Comparison of ENCODE assay signal across 8 cellular contexts in genomic region chr12:124906606-124907261, GRCh38. TPM values are rescaled to one million over a fixed set of nuclear protein-coding genes. Genes with fewer than 3 reads are reported as not detected.
A peak's percentile ranks its signal among the peaks of the same experiment; 100 is the strongest.
DNase-seq lines count a peak whose midpoint lies in the region; ATAC-seq and TF ChIP-seq lines count a peak whose summit lies in the region.

No MANE protein-coding gene starts in this region.

- CTCF ChIA-PET in A673 (lab: Charles Lee), result interaction anchor here (0.5 to 1.4 kb wide), 9 partner anchors 10 to 1628 kb away, joined by 3 to 25 read pairs (median 3); no protein-coding TSS in a partner anchor

- H3K9me3 ChIP-seq in A673 (ENCODE audit: low read depth, low read length, poor library complexity, severe bottlenecking), result no peaks in the 10 kb centered on the region

- no peak overlapping the region for H3K9ac ChIP-seq in mesendoderm (ENCODE audit: low read length)

- H3K4me2 ChIP-seq in mesendoderm (ENCODE audit: low read length), result no peak overlapping the region

- H3K4me3 ChIP-seq in A673 (ENCODE audit: low read depth, low read length, poor library complexity, severe bottlenecking) (no peak overlapping the region), dorsolateral prefrontal cortex (peak overlapping the region in 1 of 59 donors; percentile 15), mesendoderm (ENCODE audit: low read length) (no peak overlapping the region)

- no peak overlapping the region for H4K8ac ChIP-seq in mesendoderm (ENCODE audit: low read depth, low read length)

- H3K79me1 ChIP-seq in mesendoderm (ENCODE audit: low read length), result peaks cover 6% of the 10 kb centered on the region

- BruUV-seq in A673 (replicated peaks; lab: Mats Ljungman, UMichigan), result no TSS peak

- H2BK15ac ChIP-seq in mesendoderm (replicated peaks; ENCODE audit: low read depth), result no peak overlapping the region

- H2BK120ac ChIP-seq in mesendoderm (ENCODE audit: low read depth, low read length), result peak overlapping the region; percentile 82

- H4K5ac ChIP-seq in mesendoderm (ENCODE audit: low read length), result no peak overlapping the region

- H3K27me3 ChIP-seq in A673 (replicated peaks; ENCODE audit: insufficient read depth, low read depth, low read length, poor library complexity) (no peaks in the 10 kb centered on the region), dorsolateral prefrontal cortex (no peaks in the 10 kb centered on the region), mesendoderm (ENCODE audit: insufficient read depth, low read length, poor library complexity) (no peaks in the 10 kb centered on the region)

- intact Hi-C loops in A673 (cut with micrococcal nuclease; ENCODE audit: unreplicated experiment), result loop anchor here (2.0 to 10.0 kb wide), 2 partner anchors 34 to 872 kb away; no protein-coding TSS in a partner anchor
- intact Hi-C loops in dorsolateral prefrontal cortex (cut with DNase I), result loop anchor here (2.0 to 10.0 kb wide), 4 partner anchors 59 to 862 kb away; no protein-coding TSS in a partner anchor

- H3K79me2 ChIP-seq in mesendoderm (ENCODE audit: control insufficient read depth, insufficient read depth, low read length), result peaks cover 8% of the 10 kb centered on the region

- no peak overlapping the region for H2BK5ac ChIP-seq in mesendoderm (ENCODE audit: low read length)

- H3K4ac ChIP-seq in mesendoderm (ENCODE audit: low read depth, low read length), result no peak overlapping the region

- H3K36me3 ChIP-seq in A673 (ENCODE audit: insufficient read depth, low read length, poor library complexity, severe bottlenecking), result peaks cover 13% of the 10 kb centered on the region
- peaks cover 9% of the 10 kb centered on the region for H3K36me3 ChIP-seq in mesendoderm (ENCODE audit: control insufficient read depth, insufficient read depth, low read length)

- no peak overlapping the region for H3K18ac ChIP-seq in mesendoderm (ENCODE audit: low read length)

- no peak overlapping the region for H3K56ac ChIP-seq in mesendoderm (ENCODE audit: low read length)

- DNase-seq in A673 (ENCODE audit: low spot score) (peak; percentile 92), dorsolateral prefrontal cortex (peak; percentile 46 to 97 (median 85)), mesendoderm (peak; percentile 96), NCI-H510A treated with DMSO at 0.1 percent for 48 hours (lab: John Stamatoyannopoulos, UW) (no peak)
- DNase-seq in activated CD4-positive, alpha-beta T cell treated with anti-CD3 and anti-CD28 coated beads for 48 hours, result peak; percentile 92
- peak; percentile 72 for DNase-seq in stimulated activated CD8-positive, alpha-beta memory T cell treated with anti-CD3 and anti-CD28 coated beads, Interleukin-7, amount 100 ng/mL, for 24 hours (ENCODE audit: low read depth)

- TF ChIP-seq CTCF in A673 (conservative IDR thresholded peaks at IDR 0.05; ENCODE audit: low read depth, low read length) (peak; percentile 99), dorsolateral prefrontal cortex (IDR thresholded peaks at IDR 0.05 in 54 of 56, conservative IDR thresholded peaks at IDR 0.05 in 2 of 56; ENCODE audit: low read depth in 1 of 56, partially characterized antibody in 56 of 56) (peak; percentile 96 to 100 (median 99))

- POLR2A ChIA-PET in A673 (lab: Charles Lee; ENCODE audit: low non-redundant PET), result no interaction called here

- no peak overlapping the region for H2AK5ac ChIP-seq in mesendoderm (ENCODE audit: low read length)

- WGBS in mesendoderm (ENCODE audit: extremely low coverage, insufficient coverage, low lambda C conversion rate), result no CpG with 5 or more reads among the region's 2 CpGs

- H3K4me1 ChIP-seq in A673 (ENCODE audit: insufficient read depth, low read length, poor library complexity, severe bottlenecking), result peaks cover 17% of the 10 kb centered on the region
- peaks cover 2% of the 10 kb centered on the region for H3K4me1 ChIP-seq in mesendoderm (ENCODE audit: control insufficient read depth, low read depth, low read length)

- peak; percentile 76 for ATAC-seq in GM19043 (IDR thresholded peaks at IDR 0.05; ENCODE audit: low read depth, unreplicated experiment)
- ATAC-seq in HG03442 (IDR thresholded peaks at IDR 0.05; ENCODE audit: unreplicated experiment), result peak; percentile 62

- H3K23ac ChIP-seq in mesendoderm (ENCODE audit: low read length), result no peak overlapping the region

- H3K27ac ChIP-seq in A673 (ENCODE audit: low read depth, low read length, poor library complexity, severe bottlenecking) (no peak overlapping the region), dorsolateral prefrontal cortex (peak overlapping the region in 54 of 59 donors; percentile 1 to 85 (median 72)), mesendoderm (ENCODE audit: low read depth, low read length) (no peak overlapping the region)

RNA-seq across cellular contexts. Expression of gene UBC, which starts 7.7 kb away (rescaled TPM):
- total RNA-seq in A673 (2021) (965 and 1,053 TPM in 2 replicates), dorsolateral prefrontal cortex (1,000 to 10,000 TPM in 109 of 120 experiments, 100 to 1,000 TPM in 11; 835 to 2,453 (median 1,204) TPM)
- 737 TPM for polyA plus RNA-seq in mesendoderm (2013, experiment 1 of 2)
- polyA plus RNA-seq in mesendoderm (2013, experiment 2 of 2), result 751 TPM

RNA-seq across cellular contexts. Expression of gene SCARB1, which starts 43.1 kb away (rescaled TPM):
- total RNA-seq in A673 (2021), result 61.5 and 74.6 TPM in 2 replicates
- 100 to 1,000 TPM in 1 of 120 experiments, 10 to 100 TPM in 119; 33.4 to 110 (median 54.7) TPM for total RNA-seq in dorsolateral prefrontal cortex
- polyA plus RNA-seq in mesendoderm (2013, experiment 1 of 2), result 55.4 TPM
- 56.4 TPM for polyA plus RNA-seq in mesendoderm (2013, experiment 2 of 2)

Comparison
In these comparisons a context has a peak if more than half of its experiments do, and no peak if none do; other contexts are left out.
1. H3K27ac ChIP-seq: peak in dorsolateral prefrontal cortex (54 of 59); none in A673 (single experiment) and mesendoderm (single experiment).